27 cellular contexts compared by ENCODE assay signal in the genomic region with DNA sequence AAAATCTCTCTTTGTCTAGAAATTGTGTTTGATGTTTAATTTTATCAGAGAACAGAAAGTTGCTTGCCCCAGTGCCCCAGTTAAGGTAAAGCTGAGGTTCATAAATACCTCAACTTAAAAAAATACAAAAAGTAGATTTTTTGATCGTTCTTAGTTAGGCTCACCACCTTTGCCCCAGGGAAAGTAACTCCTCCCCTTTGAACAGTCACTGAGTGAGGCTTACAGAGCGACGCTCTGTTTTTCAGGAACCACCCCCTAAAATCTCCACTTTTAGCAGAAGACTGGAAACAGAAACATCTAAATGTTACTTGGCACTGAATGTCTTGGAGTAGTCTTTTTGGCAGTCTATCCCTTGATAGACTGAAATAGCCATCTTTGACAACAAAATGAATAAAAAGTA. TPM values are rescaled to one million over a fixed set of nuclear protein-coding genes. Genes with fewer than 3 reads are reported as not detected.
DNase-seq lines count a peak whose midpoint lies in the region; ATAC-seq and TF ChIP-seq lines count a peak whose summit lies in the region.
"Had no signal": no experiment of that assay in that cellular context is flagged by ENCODE, and none has a peak within 500 bp of the region (broad histone marks: within the 10 kb centered on the region; RNA-seq: fewer than 3 reads in every experiment).

No MANE protein-coding gene starts in this region.

- no peaks in the 10 kb centered on the region for H3K9me2 ChIP-seq in PC-3 (replicated peaks; ENCODE audit: low read length)
- H3K9me2 ChIP-seq: SK-N-SH had no signal

- no peak for ATAC-seq in PC-3
- ATAC-seq: A549; body of pancreas; gastroesophageal sphincter; stimulated activated memory B cell treated with anti-CD40 and anti-IgM and Interleukin-4, amounts not matched to agents 10 μg/mL and 1 μg/mL and 100 μg/mL, for 72 hours; WTC11 had no signal

- H3K36me3 ChIP-seq in endodermal cell (ENCODE audit: control insufficient read depth, insufficient read depth, low read length): peaks cover 4% of the 10 kb centered on the region
- no peaks in the 10 kb centered on the region for H3K36me3 ChIP-seq in smooth muscle cell (ENCODE audit: low read depth)
- H3K36me3 ChIP-seq in PC-3 (ENCODE audit: low read depth, low read length): no peaks in the 10 kb centered on the region
- H3K36me3 ChIP-seq: gastroesophageal sphincter, left ventricle myocardium inferior had no signal

- H3F3A ChIP-seq in smooth muscle cell (ENCODE audit: low read depth): peaks cover 3% of the 10 kb centered on the region
- H3F3A ChIP-seq in PC-3 (ENCODE audit: low read length, unreplicated experiment): no peaks in the 10 kb centered on the region

- peaks cover 7% of the 10 kb centered on the region for H3K79me2 ChIP-seq in smooth muscle cell (ENCODE audit: low read depth)
- H3K79me2 ChIP-seq in PC-3 (ENCODE audit: low read length): no peaks in the 10 kb centered on the region

- intact Hi-C loops in activated CD4-positive, alpha-beta memory T cell treated with anti-CD3 and anti-CD28 coated beads for 36 hours (cut with micrococcal nuclease): no loop called here
- intact Hi-C loops in PC-3 (cut with micrococcal nuclease): no loop called here

- peak overlapping the region; percentile 5 for H3K27ac Mint-ChIP-seq in activated CD4-positive, alpha-beta memory T cell treated with anti-CD3 and anti-CD28 coated beads, Interleukin-2, amount 10 ng/mL, durations not matched to agents 7 days and 5 days
- no peak overlapping the region for H3K27ac Mint-ChIP-seq in activated CD4-positive, alpha-beta memory T cell treated with anti-CD3 and anti-CD28 coated beads for 36 hours
- peak overlapping the region; percentile 50 for H3K27ac Mint-ChIP-seq in endodermal cell
- H3K27ac Mint-ChIP-seq: stimulated activated memory B cell treated with anti-CD40 and anti-IgM and Interleukin-4, amounts not matched to agents 10 μg/mL and 1 μg/mL and 100 μg/mL, for 72 hours; WTC11 had no signal

- H3K4me2 ChIP-seq in smooth muscle cell (no peak overlapping the region), PC-3 (ENCODE audit: low read length) (no peak overlapping the region)
- H3K4me2 ChIP-seq: A549, SK-N-SH had no signal

- WGBS in endodermal cell (ENCODE audit: insufficient coverage in 1 of 2, insufficient read length in 1 of 2), 2 experiments: 50 to 89% methylated on average over 1 to 3 of the region's 3 CpGs
- 62% methylated on average over 3 of the region's 3 CpGs for WGBS in smooth muscle cell (ENCODE audit: low lambda C conversion rate)

- POLR2A ChIA-PET in activated CD4-positive, alpha-beta memory T cell treated with anti-CD3 and anti-CD28 coated beads, Interleukin-2, amount 10 ng/mL, durations not matched to agents 7 days and 5 days (lab: Charles Lee): interaction anchor here (1.7 kb wide), 1 partner anchor 25 kb away, joined by 5 read pairs; a partner anchor contains a TSS
- POLR2A ChIA-PET in activated CD4-positive, alpha-beta memory T cell treated with anti-CD3 and anti-CD28 coated beads for 36 hours (lab: Charles Lee): no interaction called here
- POLR2A ChIA-PET in PC-3 (lab: Charles Lee; ENCODE audit: unreplicated experiment): no interaction called here

- CTCF ChIA-PET in activated CD4-positive, alpha-beta memory T cell treated with anti-CD3 and anti-CD28 coated beads, Interleukin-2, amount 10 ng/mL, durations not matched to agents 7 days and 5 days (lab: Charles Lee): no interaction called here
- CTCF ChIA-PET in activated CD4-positive, alpha-beta memory T cell treated with anti-CD3 and anti-CD28 coated beads for 36 hours (lab: Charles Lee): no interaction called here
- CTCF ChIA-PET in PC-3 (lab: Charles Lee): no interaction called here

- H3K27me3 ChIP-seq in endodermal cell (ENCODE audit: control insufficient read depth, insufficient read depth, low read length, poor library complexity, severe bottlenecking) (no peaks in the 10 kb centered on the region), smooth muscle cell (ENCODE audit: low read depth) (no peaks in the 10 kb centered on the region), PC-3 (ENCODE audit: low read length) (no peaks in the 10 kb centered on the region)
- H3K27me3 ChIP-seq: body of pancreas had no signal

- TF ChIP-seq CTCF in endodermal cell (conservative IDR thresholded peaks at IDR 0.05) (no peak), smooth muscle cell (IDR thresholded peaks at IDR 0.05; ENCODE audit: borderline replicate concordance, insufficient read depth, poor library complexity, severe bottlenecking) (no peak), PC-3 (conservative IDR thresholded peaks at IDR 0.05; ENCODE audit: low read depth, low read length) (no peak)

- H3K9me3 ChIP-seq in endodermal cell (ENCODE audit: control insufficient read depth, low read length): no peaks in the 10 kb centered on the region
- H3K9me3 ChIP-seq in smooth muscle cell (replicated peaks; ENCODE audit: low read depth): no peaks in the 10 kb centered on the region
- H3K9me3 ChIP-seq in PC-3 (ENCODE audit: low read length): no peaks in the 10 kb centered on the region
- H3K9me3 ChIP-seq: A549, body of pancreas, gastroesophageal sphincter, left ventricle myocardium inferior, SK-N-SH had no signal

- no peak overlapping the region for H3K4me3 Mint-ChIP-seq in activated CD4-positive, alpha-beta memory T cell treated with anti-CD3 and anti-CD28 coated beads, Interleukin-2, amount 10 ng/mL, durations not matched to agents 7 days and 5 days
- H3K4me3 Mint-ChIP-seq in activated CD4-positive, alpha-beta memory T cell treated with anti-CD3 and anti-CD28 coated beads for 36 hours: no peak overlapping the region
- H3K4me3 Mint-ChIP-seq in endodermal cell: no peak overlapping the region
- H3K4me3 Mint-ChIP-seq: immature natural killer cell; stimulated activated memory B cell treated with anti-CD40 and anti-IgM and Interleukin-4, amounts not matched to agents 10 μg/mL and 1 μg/mL and 100 μg/mL, for 72 hours; WTC11 had no signal

- H3K9me3 Mint-ChIP-seq in activated CD4-positive, alpha-beta memory T cell treated with anti-CD3 and anti-CD28 coated beads, Interleukin-2, amount 10 ng/mL, durations not matched to agents 7 days and 5 days: peaks cover 2% of the 10 kb centered on the region
- H3K9me3 Mint-ChIP-seq in activated CD4-positive, alpha-beta memory T cell treated with anti-CD3 and anti-CD28 coated beads for 36 hours: peaks cover 15% of the 10 kb centered on the region
- H3K9me3 Mint-ChIP-seq in endodermal cell: peaks cover 2% of the 10 kb centered on the region
- H3K9me3 Mint-ChIP-seq: immature natural killer cell had no signal

- H3K4me1 Mint-ChIP-seq in activated CD4-positive, alpha-beta memory T cell treated with anti-CD3 and anti-CD28 coated beads, Interleukin-2, amount 10 ng/mL, durations not matched to agents 7 days and 5 days: peaks cover 59% of the 10 kb centered on the region
- H3K4me1 Mint-ChIP-seq in activated CD4-positive, alpha-beta memory T cell treated with anti-CD3 and anti-CD28 coated beads for 36 hours (ENCODE audit: low read depth): peaks cover 30% of the 10 kb centered on the region
- peaks cover 7% of the 10 kb centered on the region for H3K4me1 Mint-ChIP-seq in endodermal cell

- H3K36me3 Mint-ChIP-seq in activated CD4-positive, alpha-beta memory T cell treated with anti-CD3 and anti-CD28 coated beads, Interleukin-2, amount 10 ng/mL, durations not matched to agents 7 days and 5 days (ENCODE audit: low read depth): peaks cover 63% of the 10 kb centered on the region
- H3K36me3 Mint-ChIP-seq in activated CD4-positive, alpha-beta memory T cell treated with anti-CD3 and anti-CD28 coated beads for 36 hours: peaks cover 29% of the 10 kb centered on the region
- peaks cover 6% of the 10 kb centered on the region for H3K36me3 Mint-ChIP-seq in endodermal cell (ENCODE audit: low read depth)

- H3K27me3 Mint-ChIP-seq in activated CD4-positive, alpha-beta memory T cell treated with anti-CD3 and anti-CD28 coated beads, Interleukin-2, amount 10 ng/mL, durations not matched to agents 7 days and 5 days: no peaks in the 10 kb centered on the region
- H3K27me3 Mint-ChIP-seq in activated CD4-positive, alpha-beta memory T cell treated with anti-CD3 and anti-CD28 coated beads for 36 hours: no peaks in the 10 kb centered on the region
- H3K27me3 Mint-ChIP-seq in endodermal cell (ENCODE audit: insufficient read depth): no peaks in the 10 kb centered on the region
- H3K27me3 Mint-ChIP-seq: naive thymus-derived CD8-positive, alpha-beta T cell; stimulated activated memory B cell treated with anti-CD40 and anti-IgM and Interleukin-4, amounts not matched to agents 10 μg/mL and 1 μg/mL and 100 μg/mL, for 72 hours had no signal

- H3K4me3 ChIP-seq in endodermal cell (ENCODE audit: low read length): no peak overlapping the region
- no peak overlapping the region for H3K4me3 ChIP-seq in smooth muscle cell
- H3K4me3 ChIP-seq in PC-3 (ENCODE audit: low read length): no peak overlapping the region
- H3K4me3 ChIP-seq: A549, body of pancreas, gastroesophageal sphincter, left ventricle myocardium inferior had no signal

- no TSS peak for BruUV-seq in PC-3 (replicated peaks; lab: Mats Ljungman, UMichigan)

- no peak for DNase-seq in activated CD4-positive, alpha-beta memory T cell treated with anti-CD3 and anti-CD28 coated beads, Interleukin-2, amount 10 ng/mL, durations not matched to agents 7 days and 5 days
- DNase-seq in activated CD4-positive, alpha-beta memory T cell treated with anti-CD3 and anti-CD28 coated beads for 36 hours: no peak
- peak; percentile 24 for DNase-seq in NOMO-1 treated with dmso at 0.1 percent for 144 hours (lab: John Stamatoyannopoulos, UW; ENCODE audit: unreplicated experiment)
- DNase-seq in endodermal cell: no peak
- no peak for DNase-seq in smooth muscle cell (lab: John Stamatoyannopoulos, UW; ENCODE audit: unreplicated experiment)
- DNase-seq in DMS79 (lab: John Stamatoyannopoulos, UW): no peak
- no peak for DNase-seq in dedifferentiated amniotic fluid mesenchymal stem cell (ENCODE audit: extremely low spot score)
- DNase-seq in PC-3: no peak
- DNase-seq: activated CD4-positive, alpha-beta T cell treated with anti-CD3 and anti-CD28 coated beads, Interleukin-2, amount 50 U/mL, for 4 hours; activated gamma-delta T cell treated with Interleukin-2 at 50 U/mL for 16 hours; body of pancreas; effector CD8-positive, alpha-beta T cell; hippocampal formation; immature natural killer cell; left ventricle myocardium inferior; naive thymus-derived CD8-positive, alpha-beta T cell; NCI-H1436; NCI-H510A treated with DMSO at 0.1 percent for 48 hours; SK-N-SH; small intestine; stimulated activated CD4-positive, alpha-beta T cell treated with anti-CD3 and anti-CD28 coated beads, Interleukin-4, amount 100 ng/mL, for 1 hour; T1000 had no signal

- H3K4me1 ChIP-seq in endodermal cell (ENCODE audit: control insufficient read depth, insufficient read depth, low read length) (no peaks in the 10 kb centered on the region), smooth muscle cell (ENCODE audit: low read depth) (peaks cover 4% of the 10 kb centered on the region), PC-3 (ENCODE audit: insufficient read depth, low read length) (no peaks in the 10 kb centered on the region)
- H3K4me1 ChIP-seq: A549, body of pancreas, gastroesophageal sphincter, left ventricle myocardium inferior had no signal

- H3K27ac ChIP-seq in endodermal cell (ENCODE audit: low read depth, low read length) (no peak overlapping the region), smooth muscle cell (ENCODE audit: low read depth) (no peak overlapping the region), PC-3 (ENCODE audit: low read length) (no peak overlapping the region)
- H3K27ac ChIP-seq: A549, body of pancreas, gastroesophageal sphincter, left ventricle myocardium inferior, RWPE1 had no signal

- H2AFZ ChIP-seq in smooth muscle cell (ENCODE audit: low read depth) (peak overlapping the region; percentile 43), PC-3 (ENCODE audit: low read length) (no peak overlapping the region)

- no peaks in the 10 kb centered on the region for H4K20me1 ChIP-seq in smooth muscle cell (ENCODE audit: low read depth)
- H4K20me1 ChIP-seq in PC-3 (ENCODE audit: low read length): no peaks in the 10 kb centered on the region

- H3K9ac ChIP-seq in endodermal cell (ENCODE audit: extremely low read depth, low read length, poor library complexity, severe bottlenecking) (no peak overlapping the region), smooth muscle cell (ENCODE audit: low read depth) (no peak overlapping the region), PC-3 (ENCODE audit: low read length) (no peak overlapping the region)
- H3K9ac ChIP-seq: SK-N-SH had no signal

RNA-seq across cellular contexts. Expression of a gene that starts 24.9 kb away (rescaled TPM):
- total RNA-seq in activated CD4-positive, alpha-beta memory T cell treated with anti-CD3 and anti-CD28 coated beads, Interleukin-2, amount 10 ng/mL, durations not matched to agents 7 days and 5 days: 10 to 100 TPM; 59.4 to 63.7 TPM
- 10 to 100 TPM; 65.6 to 68.7 TPM for total RNA-seq in activated CD4-positive, alpha-beta memory T cell treated with anti-CD3 and anti-CD28 coated beads for 36 hours
- total RNA-seq in endodermal cell (10 to 100 TPM; 29.6 to 34.9 TPM), smooth muscle cell (4.9 and 5.6 TPM in 2 replicates), PC-3 (2014; rRNA removed) (10.3 and 18.7 TPM in 2 replicates)
- polyA plus RNA-seq in endodermal cell (2013, experiment 1 of 2): 22.2 TPM
- 24.7 TPM for polyA plus RNA-seq in endodermal cell (2013, experiment 2 of 2)
- polyA plus RNA-seq in smooth muscle cell: 1.7 and 3.1 TPM in 2 replicates
